In the genomic region with DNA sequence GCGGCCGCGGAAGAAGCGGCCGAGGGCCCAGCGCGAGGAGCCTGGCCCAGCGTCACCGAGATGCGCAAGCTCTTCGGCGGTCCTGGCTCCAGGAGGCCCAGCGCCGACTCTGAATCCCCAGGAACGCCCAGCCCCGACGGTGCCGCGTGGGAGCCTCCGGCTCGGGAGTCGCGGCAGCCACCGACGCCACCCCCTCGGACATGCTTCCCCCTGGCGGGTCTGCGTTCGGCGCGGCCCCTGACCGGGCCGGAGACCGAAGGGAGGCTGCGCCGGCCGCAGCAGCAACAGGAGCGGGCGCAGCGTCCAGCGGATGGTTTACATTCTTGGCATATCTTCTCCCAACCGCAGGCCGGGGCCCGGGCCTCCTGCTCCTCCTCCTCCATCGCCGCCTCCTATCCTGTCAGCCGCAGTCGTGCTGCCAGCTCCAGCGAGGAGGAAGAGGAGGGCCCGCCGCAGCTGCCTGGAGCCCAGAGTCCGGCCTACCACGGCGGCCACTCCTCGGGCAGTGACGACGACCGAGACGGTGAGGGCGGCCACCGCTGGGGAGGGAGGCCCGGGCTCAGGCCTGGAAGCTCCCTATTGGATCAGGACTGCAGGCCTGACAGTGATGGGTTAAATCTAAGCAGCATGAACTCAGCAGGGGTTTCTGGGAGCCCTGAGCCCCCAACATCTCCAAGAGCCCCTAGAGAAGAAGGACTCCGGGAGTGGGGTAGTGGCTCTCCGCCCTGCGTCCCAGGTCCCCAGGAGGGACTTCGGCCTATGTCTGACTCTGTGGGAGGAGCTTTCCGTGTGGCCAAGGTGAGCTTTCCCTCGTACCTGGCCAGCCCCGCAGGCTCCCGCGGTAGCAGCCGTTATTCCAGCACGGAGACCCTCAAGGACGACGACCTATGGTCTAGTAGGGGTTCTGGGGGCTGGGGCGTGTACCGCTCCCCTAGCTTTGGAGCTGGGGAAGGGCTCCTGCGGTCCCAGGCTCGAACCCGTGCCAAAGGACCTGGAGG, we compare ENCODE assay signal across 8 cellular contexts. TPM values are rescaled to one million over a fixed set of nuclear protein-coding genes. Genes with fewer than 3 reads are reported as not detected.
DNase-seq lines count a peak whose midpoint lies in the region; ATAC-seq and TF ChIP-seq lines count a peak whose summit lies in the region.

No MANE protein-coding gene starts in this region.

- H3K27ac ChIP-seq in esophagus muscularis mucosa (replicated peaks in 1 of 4) (peak overlapping the region; percentile 94 to 100 (median 97)), muscle layer of duodenum (ENCODE audit: low read length) (peak overlapping the region; percentile 74)

- peak; percentile 32 for DNase-seq in NOMO-1 treated with DMSO at 0.1 percent for 48 hours (lab: John Stamatoyannopoulos, UW; ENCODE audit: unreplicated experiment)
- no peak for DNase-seq in NOMO-1 treated with dmso at 0.1 percent for 144 hours (lab: John Stamatoyannopoulos, UW; ENCODE audit: unreplicated experiment)
- DNase-seq in SK-MEL-5 (ENCODE audit: low read depth, low spot score), result peak; percentile 44
- peak; percentile 96 for DNase-seq in esophagus muscularis mucosa (ENCODE audit: extremely low spot score)
- no peak for DNase-seq in middle frontal gyrus (ENCODE audit: extremely low spot score, low spot score)

- TF ChIP-seq POLR2A in esophagus muscularis mucosa (IDR thresholded peaks at IDR 0.05; ENCODE audit: low read depth), result peak; percentile 50

- H3K27me3 ChIP-seq in esophagus muscularis mucosa (no peaks in the 10 kb centered on the region), muscle layer of duodenum (ENCODE audit: low read depth, low read length) (no peaks in the 10 kb centered on the region)

- no peak for TF ChIP-seq EP300 in esophagus muscularis mucosa (IDR thresholded peaks at IDR 0.05)

- TF ChIP-seq CTCF in esophagus muscularis mucosa (IDR thresholded peaks at IDR 0.05), result no peak

- WGBS in esophagus muscularis mucosa, result 9% methylated on average over 28 of the region's 80 CpGs

- intact Hi-C loops in esophagus muscularis mucosa (cut with DNase I), result no loop called here

- H3K4me1 ChIP-seq in esophagus muscularis mucosa (peaks cover 50 to 76% (median 62%) of the 10 kb centered on the region in 4 donors), muscle layer of duodenum (ENCODE audit: control insufficient read depth in 1 of 2, insufficient read depth in 2 of 2, low read length in 2 of 2) (peaks cover 4 to 40% of the 10 kb centered on the region in 2 donors)

- H3K9me3 ChIP-seq in esophagus muscularis mucosa (no peaks in the 10 kb centered on the region), muscle layer of duodenum (ENCODE audit: control insufficient read depth in 1 of 2, low read length in 2 of 2) (no peaks in the 10 kb centered on the region)

- H3K4me3 ChIP-seq in esophagus muscularis mucosa (peak overlapping the region; percentile 67 to 82 (median 70)), muscle layer of duodenum (ENCODE audit: low read depth in 1 of 2, low read length in 2 of 2) (peak overlapping the region; percentile 28 to 84)

- H3K36me3 ChIP-seq in esophagus muscularis mucosa (peaks cover 0 to 10% (median 0%) of the 10 kb centered on the region in 4 donors), muscle layer of duodenum (ENCODE audit: control insufficient read depth in 1 of 2, insufficient read depth in 2 of 2, low read length in 2 of 2) (peaks cover 0 to 4% of the 10 kb centered on the region in 2 donors)

- ATAC-seq in GM21737 (IDR thresholded peaks at IDR 0.05; ENCODE audit: unreplicated experiment), result no peak
- no peak for ATAC-seq in GM19397 (IDR thresholded peaks at IDR 0.05; ENCODE audit: unreplicated experiment)

- in situ Hi-C loops in SK-MEL-5 (cut with HindIII; ENCODE audit: low pct_unique_long_range_greater_than_20kb, low sequenced_read_pairs), result no loop called here

RNA-seq across cellular contexts. Expression of gene ARHGEF17, which starts 1.2 kb away (rescaled TPM):
- 1.1 and 1.5 TPM in 2 replicates for total RNA-seq in SK-MEL-5 (2014; rRNA removed; shearing (Covaris generic))
- polyA plus RNA-seq in SK-MEL-5 (2015; cell fraction: cytosol; rRNA removed), result 5.2 and 7.0 TPM in 2 replicates
- polyA plus RNA-seq in SK-MEL-5 (2015; cell fraction: nucleus; rRNA removed), result 19.2 and 24.5 TPM in 2 replicates
- total RNA-seq in esophagus muscularis mucosa, result 100 to 1,000 TPM in 3 of 4 donors, 10 to 100 TPM in 1; 82.8 to 196 (median 122) TPM

RNA-seq across cellular contexts. Expression of gene P2RY6, which starts 37.1 kb away (rescaled TPM):
- not detected in 2 replicates for total RNA-seq in SK-MEL-5 (2014; rRNA removed; shearing (Covaris generic))
- not detected in 2 replicates for polyA plus RNA-seq in SK-MEL-5 (2015; cell fraction: cytosol; rRNA removed)
- not detected in 2 replicates for polyA plus RNA-seq in SK-MEL-5 (2015; cell fraction: nucleus; rRNA removed)
- 1 to 10 TPM; 1.6 to 4.8 (median 2.4) TPM for total RNA-seq in esophagus muscularis mucosa

Comparison
In these comparisons a context has a peak if more than half of its experiments do, and no peak if none do; other contexts are left out.
1. DNase-seq: peak in NOMO-1 treated with DMSO at 0.1 percent for 48 hours (single experiment), SK-MEL-5 (single experiment) and esophagus muscularis mucosa (single experiment); none in NOMO-1 treated with dmso at 0.1 percent for 144 hours (single experiment) and middle frontal gyrus (single experiment).
2. RNA of gene ARHGEF17, which starts 1.2 kb away (total RNA-seq): 82.8 to 196 TPM in esophagus muscularis mucosa; 1.1 to 1.5 TPM in SK-MEL-5; every median in the first group is over 10 times any median in the second.